24 cellular contexts compared by ENCODE assay signal in the genomic region with DNA sequence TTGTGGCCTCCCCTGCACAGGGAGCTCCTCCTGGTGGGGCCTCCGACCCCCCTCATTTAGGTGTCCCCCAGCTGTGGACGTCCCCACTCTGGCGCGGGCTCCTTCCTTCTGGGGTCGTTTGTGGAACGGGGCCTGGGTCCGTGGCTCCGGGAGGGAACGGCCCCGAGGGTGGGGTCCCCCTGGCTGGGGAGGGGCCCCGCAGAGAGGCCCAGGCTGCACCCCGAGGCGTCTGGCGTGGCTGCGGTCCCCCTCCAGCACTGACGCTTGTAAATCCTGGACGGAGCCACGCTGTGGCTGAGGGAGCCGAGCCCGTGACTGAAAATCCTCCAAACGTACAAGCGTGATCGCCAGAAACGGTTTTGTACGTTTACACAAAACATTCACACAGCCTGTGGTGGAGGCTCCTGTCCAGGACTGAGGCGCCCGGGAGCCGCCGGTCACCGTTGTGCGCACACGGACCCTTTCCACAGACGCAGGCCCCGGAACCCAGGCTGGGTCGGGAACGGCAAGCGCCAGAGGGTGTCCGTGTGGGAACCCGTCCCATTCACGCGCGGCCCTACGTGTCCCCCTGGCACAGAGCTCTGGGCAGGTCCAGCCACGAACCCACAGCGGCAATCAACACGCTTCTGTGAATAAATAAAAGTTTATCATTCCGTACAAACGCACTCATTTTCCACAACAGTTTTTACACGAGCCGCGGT. TPM values are rescaled to one million over a fixed set of nuclear protein-coding genes. Genes with fewer than 3 reads are reported as not detected.
A peak's percentile ranks its signal among the peaks of the same experiment; 100 is the strongest.
DNase-seq lines count a peak whose midpoint lies in the region; ATAC-seq and TF ChIP-seq lines count a peak whose summit lies in the region.
"Had no signal": no experiment of that assay in that cellular context is flagged by ENCODE, and none has a peak within 500 bp of the region (broad histone marks: within the 10 kb centered on the region; RNA-seq: fewer than 3 reads in every experiment).

No MANE protein-coding gene starts in this region.

- no peak overlapping the region for H3K4ac ChIP-seq in IMR-90 (ENCODE audit: low read depth, low read length)

- no peak for TF ChIP-seq CTCF in IMR-90 (conservative IDR thresholded peaks at IDR 0.05; ENCODE audit: low read depth, low read length)
- TF ChIP-seq CTCF in HFFc6 (IDR thresholded peaks at IDR 0.05): no peak
- no peak for TF ChIP-seq CTCF in mammary epithelial cell (conservative IDR thresholded peaks at IDR 0.05 in 1 of 2, IDR thresholded peaks at IDR 0.05 in 1 of 2; ENCODE audit: extremely low read depth in 1 of 2, insufficient read depth in 1 of 2, low read depth in 1 of 2, low read length in 2 of 2)

- CTCF ChIA-PET in IMR-90 (lab: Yijun Ruan, JAX): no interaction called here
- CTCF ChIA-PET in mammary epithelial cell (lab: Charles Lee; ENCODE audit: low non-redundant PET): no interaction called here

- no peak for TF ChIP-seq RAD21 in IMR-90 (IDR thresholded peaks at IDR 0.05; ENCODE audit: low read length)

- H2BK15ac ChIP-seq in IMR-90 (ENCODE audit: low read depth, low read length): no peak overlapping the region

- ATAC-seq in IMR-90 (ENCODE audit: low read depth) (no peak), left ventricle myocardium superior (no peak), HG03432 (IDR thresholded peaks at IDR 0.05; ENCODE audit: unreplicated experiment) (no peak)
- ATAC-seq: CD8-positive, alpha-beta T cell; GM12878; GM23338; K562 had no signal

- H4K20me1 ChIP-seq in IMR-90 (ENCODE audit: insufficient read depth, low read length): no peaks in the 10 kb centered on the region; the same call in 1 of the 2 replicates
- H4K20me1 ChIP-seq in mammary epithelial cell (ENCODE audit: insufficient read depth, low read length): no peaks in the 10 kb centered on the region

- no peak overlapping the region for H3K9ac ChIP-seq in IMR-90 (ENCODE audit: low read depth, low read length)
- no peak overlapping the region for H3K9ac ChIP-seq in mammary epithelial cell (ENCODE audit: insufficient read depth, low read length)
- H3K9ac ChIP-seq: BLaER1 treated with 17β-estradiol and CSF1 and Interleukin-3, amounts not matched to agents 10 nM and 100 nM had no signal

- no peak overlapping the region for H3K56ac ChIP-seq in IMR-90 (ENCODE audit: extremely low read depth, insufficient read depth, low read length)

- DNase-seq in activated CD8-positive, alpha-beta memory T cell treated with anti-CD3 and anti-CD28 coated beads, Interleukin-2, amount 50 U/mL, for 4 hours: peak; percentile 4
- no peak for DNase-seq in activated CD8-positive, alpha-beta memory T cell treated with anti-CD3 and anti-CD28 coated beads, Interleukin-2, amount 50 U/mL, for 48 hours
- DNase-seq in IMR-90 (no peak), left ventricle myocardium superior (peak; percentile 18), posterior vena cava (ENCODE audit: low spot score) (peak; percentile 68), HFFc6 (no peak), mammary epithelial cell (no peak)
- DNase-seq: 8988T; CD8-positive, alpha-beta T cell; DND-41; HCEC 1CT; MG63; NCI-H1417 treated with DMSO at 0.1 percent for 48 hours; NCI-H187; NCI-H446 treated with DMSO at 0.1 percent for 48 hours; NCI-H526 treated with DMSO at 0.1 percent for 48 hours; OCI-M1; SHP77 had no signal

- H2AFZ ChIP-seq in IMR-90 (replicated peaks; ENCODE audit: low read length, poor library complexity) (peak overlapping the region; percentile 33), mammary epithelial cell (ENCODE audit: low read depth, low read length) (no peak overlapping the region)
- H2AFZ ChIP-seq: GM23338 had no signal

- H4K5ac ChIP-seq in IMR-90 (ENCODE audit: low read depth, low read length): no peak overlapping the region

- H3K79me1 ChIP-seq in IMR-90 (ENCODE audit: low read depth in 1 of 2, low read length in 2 of 2): no peaks in the 10 kb centered on the region

- no peak overlapping the region for H3K14ac ChIP-seq in IMR-90 (replicated peaks; ENCODE audit: low read depth, low read length)

- H3K4me1 ChIP-seq in IMR-90 (ENCODE audit: control insufficient read depth, insufficient read depth, low read length): peaks cover 3% of the 10 kb centered on the region
- peaks cover 10% of the 10 kb centered on the region for H3K4me1 ChIP-seq in mammary epithelial cell (ENCODE audit: insufficient read depth, low read length)

- H3K4me3 ChIP-seq in IMR-90 (ENCODE audit: insufficient read depth, low read depth, low read length): no peak overlapping the region
- H3K4me3 ChIP-seq in mammary epithelial cell (replicated peaks in 1 of 3; ENCODE audit: insufficient read depth in 1 of 3, low read depth in 2 of 3, low read length in 3 of 3): no peak overlapping the region
- H3K4me3 ChIP-seq: BLaER1 treated with 17β-estradiol and CSF1 and Interleukin-3, amounts not matched to agents 10 nM and 100 nM; GM12878; GM23338; K562; MG63; SK-N-MC had no signal

- no peaks in the 10 kb centered on the region for H3K27me3 ChIP-seq in IMR-90 (ENCODE audit: control insufficient read depth, insufficient read depth, low read length)
- peaks cover 4% of the 10 kb centered on the region for H3K27me3 ChIP-seq in mammary epithelial cell (ENCODE audit: insufficient read depth, low read length)
- H3K27me3 ChIP-seq: MG63 had no signal

- no peak overlapping the region for H2BK5ac ChIP-seq in IMR-90 (ENCODE audit: low read depth, low read length, poor library complexity, severe bottlenecking)

- no peak overlapping the region for H2BK20ac ChIP-seq in IMR-90 (ENCODE audit: low read depth, low read length)

- H4K8ac ChIP-seq in IMR-90 (ENCODE audit: low read depth in 2 of 2, low read length in 2 of 2): no peak overlapping the region

- no peak overlapping the region for H3K27ac Mint-ChIP-seq in HFFc6
- H3K27ac Mint-ChIP-seq: CD8-positive, alpha-beta T cell; GM23338 had no signal

- TF ChIP-seq POLR2A in IMR-90 (IDR thresholded peaks at IDR 0.05; ENCODE audit: low read depth, low read length): no peak

- H4K91ac ChIP-seq in IMR-90 (ENCODE audit: insufficient read depth, low read depth, low read length): no peak overlapping the region

- H2AK5ac ChIP-seq in IMR-90 (ENCODE audit: low read depth, low read length): no peak overlapping the region

- H2AK9ac ChIP-seq in IMR-90 (replicated peaks; ENCODE audit: low read depth, low read length, poor library complexity): no peak overlapping the region

- H2BK120ac ChIP-seq in IMR-90 (ENCODE audit: low read depth, low read length): no peak overlapping the region

- H3K36me3 ChIP-seq in IMR-90 (ENCODE audit: control insufficient read depth, insufficient read depth, low read length): peaks cover 19% of the 10 kb centered on the region; the same call in 1 of the 2 replicates
- H3K36me3 ChIP-seq in mammary epithelial cell (ENCODE audit: insufficient read depth, low read length): no peaks in the 10 kb centered on the region
- H3K36me3 ChIP-seq: MG63 had no signal

- 89% methylated on average over 13 of the region's 51 CpGs; no CpG with 5 or more reads in 1 of the 2 experiments for WGBS in IMR-90 (ENCODE audit: extremely low coverage in 2 of 2, insufficient read length in 1 of 2), 2 experiments
- WGBS in mammary epithelial cell (ENCODE audit: low coverage, missing lambda C conversion rate): 97% methylated on average over 39 of the region's 51 CpGs

- H3K9me3 ChIP-seq in IMR-90 (ENCODE audit: control insufficient read depth, insufficient read depth, low read length) (peaks cover 2% of the 10 kb centered on the region; the same call in 1 of the 2 replicates), mammary epithelial cell (replicated peaks; ENCODE audit: insufficient read depth, low read length) (peaks cover 6% of the 10 kb centered on the region)
- H3K9me3 ChIP-seq: MG63 had no signal

- peaks cover 35% of the 10 kb centered on the region for H3K36me3 Mint-ChIP-seq in HFFc6 (ENCODE audit: low read depth)

- in situ Hi-C loops in IMR-90 (cut with MboI; ENCODE audit: low sequenced_read_pairs): no loop called here
- in situ Hi-C loops in mammary epithelial cell (cut with MboI; ENCODE audit: low sequenced_read_pairs in 2 of 2): no loop called here

- no peaks in the 10 kb centered on the region for H3K4me1 Mint-ChIP-seq in HFFc6 (ENCODE audit: low read depth)

- H3K4me3 Mint-ChIP-seq in HFFc6: no peak overlapping the region
- H3K4me3 Mint-ChIP-seq: CD8-positive, alpha-beta T cell; GM23338 had no signal

- dilution Hi-C loops in IMR-90 (cut with HindIII; ENCODE audit: low sequenced_read_pairs, unreplicated experiment) (no loop called here), mammary epithelial cell (cut with HindIII; ENCODE audit: low sequenced_read_pairs) (no loop called here)

- peaks cover 7% of the 10 kb centered on the region for H3K27me3 Mint-ChIP-seq in HFFc6 (ENCODE audit: insufficient read depth)

- no peaks in the 10 kb centered on the region for H3K9me1 ChIP-seq in IMR-90 (ENCODE audit: insufficient read depth, low read length)

- H3K18ac ChIP-seq in IMR-90 (ENCODE audit: low read depth, low read length): no peak overlapping the region

- no TSS peak for BruUV-seq in IMR-90 (replicated peaks; lab: Mats Ljungman, UMichigan)
- BruUV-seq in mammary epithelial cell (replicated peaks; lab: Mats Ljungman, UMichigan): no TSS peak

- no peak overlapping the region for H3K4me2 ChIP-seq in IMR-90 (ENCODE audit: low read depth, low read length)
- no peak overlapping the region for H3K4me2 ChIP-seq in mammary epithelial cell (ENCODE audit: insufficient read depth, low read depth, low read length)
- H3K4me2 ChIP-seq: BLaER1 treated with 17β-estradiol and CSF1 and Interleukin-3, amounts not matched to agents 10 nM and 100 nM; GM23338 had no signal

- H3K27ac ChIP-seq in IMR-90 (ENCODE audit: insufficient read depth, low read length) (no peak overlapping the region), mammary epithelial cell (ENCODE audit: insufficient read depth, low read depth, low read length) (no peak overlapping the region)
- H3K27ac ChIP-seq: BLaER1 treated with 17β-estradiol and CSF1 and Interleukin-3, amounts not matched to agents 10 nM and 100 nM; SK-N-MC had no signal

- no peaks in the 10 kb centered on the region for H3K79me2 ChIP-seq in mammary epithelial cell (ENCODE audit: insufficient read depth, low read length)

- POLR2A ChIA-PET in IMR-90 (lab: Charles Lee; ENCODE audit: unreplicated experiment): no interaction called here

- H3K23ac ChIP-seq in IMR-90 (ENCODE audit: low read depth, low read length): no peak overlapping the region

- intact Hi-C loops in IMR-90 (cut with micrococcal nuclease): no loop called here
- intact Hi-C loops in left ventricle myocardium superior (cut with micrococcal nuclease): no loop called here
- intact Hi-C loops in posterior vena cava (cut with DNase I): no loop called here
- intact Hi-C loops in mammary epithelial cell (cut with micrococcal nuclease): no loop called here

- peaks cover 18% of the 10 kb centered on the region for H3K9me3 Mint-ChIP-seq in HFFc6

RNA-seq across cellular contexts. Expression of gene GTPBP6, which starts 15.2 kb away (rescaled TPM):
- total RNA-seq in IMR-90 (2012; rRNA removed): 24.0 and 24.7 TPM in 2 replicates
- 31.6 and 36.6 TPM in 2 replicates for polyA plus RNA-seq in IMR-90 (2012; rRNA removed)
- polyA plus RNA-seq in IMR-90 (2012; cell fraction: cytosol; rRNA removed): 35.3 and 45.5 TPM in 2 replicates
- polyA plus RNA-seq in IMR-90 (2012; cell fraction: nucleus; rRNA removed; ENCODE audit: low replicate concordance): 29.3 and 56.5 TPM in 2 replicates
- 51.9 TPM for total RNA-seq in left ventricle myocardium superior
- 10 to 100 TPM; 31.1 to 34.9 TPM for total RNA-seq in posterior vena cava
- 10 to 100 TPM; 35.1 to 40.2 (median 37.4) TPM for total RNA-seq in HFFc6 (2021; fragmentation: NEBNext Ultra II Directional; extraction: Animal tissue kit (Norgen Biotek cat#: 25700))
- total RNA-seq in mammary epithelial cell: 10 to 100 TPM; 28.0 to 46.7 TPM
- 30.4 TPM for polyA plus RNA-seq in mammary epithelial cell
- polyA minus RNA-seq in mammary epithelial cell: 16.0 TPM

RNA-seq across cellular contexts. Expression of gene PLCXD1, which starts 52.6 kb away (rescaled TPM):
- total RNA-seq in IMR-90 (2012; rRNA removed) (16.7 and 19.2 TPM in 2 replicates), left ventricle myocardium superior (6.8 TPM), posterior vena cava (1 to 10 TPM; 3.1 to 5.6 TPM), mammary epithelial cell (1 to 10 TPM; 4.3 to 9.8 TPM)
- polyA plus RNA-seq in IMR-90 (2012; rRNA removed) (16.9 and 17.7 TPM in 2 replicates), mammary epithelial cell (6.6 TPM)
- polyA plus RNA-seq in IMR-90 (2012; cell fraction: cytosol; rRNA removed): 13.3 and 17.3 TPM in 2 replicates
- polyA plus RNA-seq in IMR-90 (2012; cell fraction: nucleus; rRNA removed; ENCODE audit: low replicate concordance): 32.9 and 59.1 TPM in 2 replicates
- 10 to 100 TPM; 23.4 to 30.6 (median 25.0) TPM for total RNA-seq in HFFc6 (2021; fragmentation: NEBNext Ultra II Directional; extraction: Animal tissue kit (Norgen Biotek cat#: 25700))
- 20.4 TPM for polyA minus RNA-seq in mammary epithelial cell

RNA-seq across cellular contexts. Expression of gene PPP2R3B, which starts 52.9 kb away (rescaled TPM):
- total RNA-seq in IMR-90 (2012; rRNA removed): 11.1 and 13.3 TPM in 2 replicates
- polyA plus RNA-seq in IMR-90 (2012; rRNA removed): 13.2 and 13.7 TPM in 2 replicates
- polyA plus RNA-seq in IMR-90 (2012; cell fraction: cytosol; rRNA removed): 9.1 and 13.3 TPM in 2 replicates
- polyA plus RNA-seq in IMR-90 (2012; cell fraction: nucleus; rRNA removed; ENCODE audit: low replicate concordance): 52.7 and 142 TPM in 2 replicates
- total RNA-seq in left ventricle myocardium superior: 194 TPM
- 10 to 100 TPM; 17.9 to 23.4 TPM for total RNA-seq in posterior vena cava
- total RNA-seq in HFFc6 (2021; fragmentation: NEBNext Ultra II Directional; extraction: Animal tissue kit (Norgen Biotek cat#: 25700)): 10 to 100 TPM; 11.7 to 20.5 (median 13.9) TPM
- 10 to 100 TPM in 1 of 2 donors, 1 to 10 TPM in 1; 9.2 to 26.8 TPM for total RNA-seq in mammary epithelial cell
- 13.5 TPM for polyA plus RNA-seq in mammary epithelial cell
- 12.4 TPM for polyA minus RNA-seq in mammary epithelial cell

Comparison
In these comparisons a context has a peak if more than half of its experiments do, and no peak if none do; other contexts are left out.
1. DNase-seq: peak in activated CD8-positive, alpha-beta memory T cell treated with anti-CD3 and anti-CD28 coated beads, Interleukin-2, amount 50 U/mL, for 4 hours (single experiment), left ventricle myocardium superior (single experiment) and posterior vena cava (single experiment); none in activated CD8-positive, alpha-beta memory T cell treated with anti-CD3 and anti-CD28 coated beads, Interleukin-2, amount 50 U/mL, for 48 hours (single experiment), IMR-90 (single experiment), HFFc6 (single experiment) and mammary epithelial cell (single experiment).